ENCODE assay signal across 1 cellular context in genomic region chr2:84832772-84833461, GRCh38.
TF ChIP-seq lines count a peak whose summit lies in the region.

No MANE protein-coding gene starts in this region.

TF ChIP-seq in GM23338, 12 proteins besides CTCF, POLR2A, EP300 and RAD21 (continued from another document):
- TF ChIP-seq ZNF462 (CRISPR knock-in tag; IDR thresholded peaks at IDR 0.05): no peak
- no peak for TF ChIP-seq NANOG (IDR thresholded peaks at IDR 0.05; ENCODE audit: borderline replicate concordance)
- TF ChIP-seq CREB1 (CRISPR knock-in tag; IDR thresholded peaks at IDR 0.05; ENCODE audit: low read depth): no peak
- TF ChIP-seq STAT1 (IDR thresholded peaks at IDR 0.05; ENCODE audit: unreplicated experiment): no peak
- no peak for TF ChIP-seq JUNB (IDR thresholded peaks at IDR 0.05; ENCODE audit: unreplicated experiment)
- TF ChIP-seq POLR2AphosphoS5 (IDR thresholded peaks at IDR 0.05; ENCODE audit: low read depth): no peak
- TF ChIP-seq ZNF331 (CRISPR knock-in tag; IDR thresholded peaks at IDR 0.05; ENCODE audit: low read depth): no peak
TF ChIP-seq in GM23338: peak in this region for 0.
